ENCODE assay signal across 26 cellular contexts in the genomic region with DNA sequence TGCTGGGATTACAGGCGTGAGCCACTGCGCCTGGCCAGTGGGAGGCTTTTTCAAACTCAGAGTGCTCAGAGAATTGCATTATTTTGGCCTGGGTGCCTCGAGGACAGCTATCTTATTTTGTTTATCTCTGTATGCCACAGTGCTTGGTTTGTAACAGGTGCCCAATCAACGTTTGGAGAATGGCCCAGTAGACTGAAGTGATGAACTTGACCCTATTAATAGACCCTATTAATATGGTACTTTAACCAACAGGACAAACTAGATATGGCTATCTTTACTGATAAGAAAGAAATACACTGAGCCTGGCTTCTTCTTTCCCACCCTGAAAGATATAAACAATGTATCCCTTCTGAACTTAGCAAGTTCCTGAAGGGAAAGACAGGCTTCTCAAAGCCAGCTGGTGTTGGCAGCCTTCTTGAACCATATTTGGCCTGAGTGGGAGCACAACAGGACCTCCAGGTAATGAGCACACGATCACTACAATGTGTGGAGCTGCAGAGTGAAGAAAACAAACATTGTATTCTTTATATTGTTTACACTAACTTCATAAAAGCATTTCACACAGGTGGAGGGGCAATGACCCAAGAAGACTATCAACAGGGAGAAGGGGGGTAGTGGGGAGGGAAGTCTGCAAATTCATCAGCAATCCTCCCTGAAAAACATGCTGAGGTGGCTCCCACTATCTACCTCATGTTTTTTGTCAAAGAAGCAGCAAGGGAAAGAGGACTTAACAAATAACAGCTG. TPM values are rescaled to one million over a fixed set of nuclear protein-coding genes. Genes with fewer than 3 reads are reported as not detected.
A peak's percentile ranks its signal among the peaks of the same experiment; 100 is the strongest.
DNase-seq lines count a peak whose midpoint lies in the region; ATAC-seq lines count a peak whose summit lies in the region.
"Had no signal": no experiment of that assay in that cellular context is flagged by ENCODE, and none has a peak within 500 bp of the region (broad histone marks: within the 10 kb centered on the region; RNA-seq: fewer than 3 reads in every experiment).

No MANE protein-coding gene starts in this region.

- H3K4me3 Mint-ChIP-seq in T-cell: no peak overlapping the region
- H3K4me3 Mint-ChIP-seq in activated CD4-positive, alpha-beta T cell treated with anti-CD3 and anti-CD28 coated beads, Interleukin-2, amount 10 ng/mL, durations not matched to agents 24 days and 14 days: no peak overlapping the region
- H3K4me3 Mint-ChIP-seq: activated CD4-positive, alpha-beta memory T cell treated with anti-CD3 and anti-CD28 coated beads for 36 hours; activated naive CD8-positive, alpha-beta T cell treated with anti-CD3 and anti-CD28 coated beads for 36 hours; activated T-helper 1 cell treated with anti-CD3 and anti-CD28 coated beads, Interleukin-12 subunit alpha, Interleukin-12 subunit beta, Interleukin-2, Interleukin-4 antibody, amounts not matched to agents 30 ng/mL and 10 ng/mL and 1 ng/mL, durations not matched to agents 14 hours and 24 hours and 36 hours; CD8-positive, alpha-beta T cell; natural killer cell had no signal

- CTCF ChIA-PET in T-cell (lab: Charles Lee): interaction anchor here (0.6 to 1.5 kb wide), 4 partner anchors 47 to 50 kb away, joined by 3 to 7 read pairs (median 4); no protein-coding TSS in a partner anchor

- no peaks in the 10 kb centered on the region for H3K36me3 Mint-ChIP-seq in T-cell
- peaks cover 6% of the 10 kb centered on the region for H3K36me3 Mint-ChIP-seq in activated CD4-positive, alpha-beta T cell treated with anti-CD3 and anti-CD28 coated beads, Interleukin-2, amount 10 ng/mL, durations not matched to agents 24 days and 14 days (ENCODE audit: low read depth)
- H3K36me3 Mint-ChIP-seq: activated CD4-positive, alpha-beta memory T cell treated with anti-CD3 and anti-CD28 coated beads for 36 hours; natural killer cell had no signal

- peaks cover 0 to 15% of the 10 kb centered on the region in 2 donors for H3K27me3 Mint-ChIP-seq in T-cell
- H3K27me3 Mint-ChIP-seq in activated CD4-positive, alpha-beta T cell treated with anti-CD3 and anti-CD28 coated beads, Interleukin-2, amount 10 ng/mL, durations not matched to agents 24 days and 14 days: no peaks in the 10 kb centered on the region
- H3K27me3 Mint-ChIP-seq: activated CD4-positive, alpha-beta memory T cell treated with anti-CD3 and anti-CD28 coated beads for 36 hours; activated naive CD8-positive, alpha-beta T cell treated with anti-CD3 and anti-CD28 coated beads for 36 hours had no signal

- POLR2A ChIA-PET in T-cell (lab: Charles Lee): interaction anchor here (0.7 to 10.9 kb wide), 3 partner anchors 9 to 45 kb away, joined by 4 to 269 read pairs (median 5); no protein-coding TSS in a partner anchor

- H3K27ac Mint-ChIP-seq in T-cell: peak overlapping the region; percentile 19 to 80
- no peak overlapping the region for H3K27ac Mint-ChIP-seq in activated CD4-positive, alpha-beta T cell treated with anti-CD3 and anti-CD28 coated beads, Interleukin-2, amount 10 ng/mL, durations not matched to agents 24 days and 14 days
- H3K27ac Mint-ChIP-seq: activated CD4-positive, alpha-beta memory T cell treated with anti-CD3 and anti-CD28 coated beads for 36 hours; activated naive CD8-positive, alpha-beta T cell treated with anti-CD3 and anti-CD28 coated beads for 36 hours; activated T-helper 1 cell treated with anti-CD3 and anti-CD28 coated beads, Interleukin-12 subunit alpha, Interleukin-12 subunit beta, Interleukin-2, Interleukin-4 antibody, amounts not matched to agents 30 ng/mL and 10 ng/mL and 1 ng/mL, durations not matched to agents 14 hours and 24 hours and 36 hours; natural killer cell had no signal

- peak; percentile 33 for DNase-seq in DMS79 treated with DMSO at 0.1 percent for 48 hours (lab: John Stamatoyannopoulos, UW)
- no peak for DNase-seq in DMS79 (lab: John Stamatoyannopoulos, UW)
- peak; percentile 42 for DNase-seq in DMS53 treated with DMSO at 0.1 percent for 48 hours (lab: John Stamatoyannopoulos, UW; ENCODE audit: unreplicated experiment)
- no peak for DNase-seq in T-cell
- peak; percentile 56 for DNase-seq in myocyte (ENCODE audit: low read depth)
- DNase-seq in NCI-H2029 treated with DMSO at 0.1 percent for 48 hours (lab: John Stamatoyannopoulos, UW): no peak
- no peak for DNase-seq in activated CD4-positive, alpha-beta T cell treated with anti-CD3 and anti-CD28 coated beads, Interleukin-2, amount 10 ng/mL, durations not matched to agents 24 days and 14 days
- DNase-seq: activated CD4-positive, alpha-beta memory T cell treated with anti-CD3 and anti-CD28 coated beads for 36 hours; activated CD8-positive, alpha-beta memory T cell treated with anti-CD3 and anti-CD28 coated beads, Interleukin-2, amount 50 U/mL, for 4 hours; activated naive CD8-positive, alpha-beta T cell treated with anti-CD3 and anti-CD28 coated beads for 36 hours; aorta; GDM1; hypothalamus; left ventricle myocardium superior; natural killer cell; NCI-H1048; NCI-H1930; NCI-H446; SHP77 treated with DMSO at 0.1 percent for 48 hours; stimulated activated CD4-positive, alpha-beta T cell treated with anti-CD3 and anti-CD28 coated beads, Interleukin-1b, Interleukin-23, amount 100 ng/mL, for 48 hours; stomach had no signal

- intact Hi-C loops in activated CD4-positive, alpha-beta T cell treated with anti-CD3 and anti-CD28 coated beads, Interleukin-2, amount 10 ng/mL, durations not matched to agents 24 days and 14 days (cut with micrococcal nuclease): loop anchor here (5.0 kb wide), 1 partner anchor 222 kb away; no protein-coding TSS in a partner anchor

- peaks cover 40 to 54% (median 49%) of the 10 kb centered on the region in 3 donors for H3K4me1 Mint-ChIP-seq in T-cell
- peaks cover 21% of the 10 kb centered on the region for H3K4me1 Mint-ChIP-seq in activated CD4-positive, alpha-beta T cell treated with anti-CD3 and anti-CD28 coated beads, Interleukin-2, amount 10 ng/mL, durations not matched to agents 24 days and 14 days

- H3K9me3 Mint-ChIP-seq in T-cell: no peaks in the 10 kb centered on the region
- H3K9me3 Mint-ChIP-seq in activated CD4-positive, alpha-beta T cell treated with anti-CD3 and anti-CD28 coated beads, Interleukin-2, amount 10 ng/mL, durations not matched to agents 24 days and 14 days: no peaks in the 10 kb centered on the region
- H3K9me3 Mint-ChIP-seq: activated CD4-positive, alpha-beta memory T cell treated with anti-CD3 and anti-CD28 coated beads for 36 hours; activated naive CD8-positive, alpha-beta T cell treated with anti-CD3 and anti-CD28 coated beads for 36 hours; activated T-helper 1 cell treated with anti-CD3 and anti-CD28 coated beads, Interleukin-12 subunit alpha, Interleukin-12 subunit beta, Interleukin-2, Interleukin-4 antibody, amounts not matched to agents 30 ng/mL and 10 ng/mL and 1 ng/mL, durations not matched to agents 14 hours and 24 hours and 36 hours; CD8-positive, alpha-beta T cell; natural killer cell had no signal

- ATAC-seq in T-cell (replicated peaks in 1 of 4) (no peak), GM21515 (IDR thresholded peaks at IDR 0.05; ENCODE audit: unreplicated experiment) (no peak)
- ATAC-seq: activated CD4-positive, CD25-positive, alpha-beta regulatory T cell treated with anti-CD3 and anti-CD28 coated beads, Interleukin-2, amount 50 U/mL, for 24 hours; CD8-positive, alpha-beta T cell; left ventricle myocardium superior; natural killer cell; Panc1 had no signal

RNA-seq across cellular contexts. Expression of a gene that starts 41.7 kb away (rescaled TPM):
- 10 to 100 TPM; 57.9 to 74.0 (median 60.7) TPM for total RNA-seq in T-cell
- 51.6 and 58.5 TPM in 2 replicates for total RNA-seq in myocyte
- polyA plus RNA-seq in myocyte (2012): 69.0 TPM
- total RNA-seq in activated CD4-positive, alpha-beta T cell treated with anti-CD3 and anti-CD28 coated beads, Interleukin-2, amount 10 ng/mL, durations not matched to agents 24 days and 14 days: 112 and 115 TPM in 2 replicates

Comparison
In these comparisons a context has a peak if more than half of its experiments do, and no peak if none do; other contexts are left out.
1. DNase-seq: peak in DMS79 treated with DMSO at 0.1 percent for 48 hours (single experiment), DMS53 treated with DMSO at 0.1 percent for 48 hours (single experiment) and myocyte (single experiment); none in DMS79 (single experiment), T-cell (0 of 34), NCI-H2029 treated with DMSO at 0.1 percent for 48 hours (single experiment) and activated CD4-positive, alpha-beta T cell treated with anti-CD3 and anti-CD28 coated beads, Interleukin-2, amount 10 ng/mL, durations not matched to agents 24 days and 14 days (single experiment).